In genomic region chr9:37575511-37575914, GRCh38 we compare ENCODE assay signal across 8 cellular contexts. TPM values are rescaled to one million over a fixed set of nuclear protein-coding genes. Genes with fewer than 3 reads are reported as not detected.
A peak's percentile ranks its signal among the peaks of the same experiment; 100 is the strongest.
DNase-seq lines count a peak whose midpoint lies in the region; ATAC-seq and TF ChIP-seq lines count a peak whose summit lies in the region.

No MANE protein-coding gene starts in this region.

- H3K4me3 ChIP-seq in HUES48 (ENCODE audit: low read depth, low read length): peak overlapping the region; percentile 70
- peak overlapping the region; percentile 64 to 71 (median 70) for H3K4me3 ChIP-seq in breast epithelium
- peak overlapping the region; percentile 91 for H3K4me3 ChIP-seq in lower lobe of right lung

- peaks cover 0 to 5% of the 10 kb centered on the region in 2 donors for H3K36me3 Mint-ChIP-seq in CD14-positive monocyte
- H3K36me3 Mint-ChIP-seq in type B pancreatic cell: no peaks in the 10 kb centered on the region

- H3K27me3 ChIP-seq in HUES48 (ENCODE audit: control insufficient read depth, insufficient read depth, low read length) (no peaks in the 10 kb centered on the region), breast epithelium (no peaks in the 10 kb centered on the region), lower lobe of right lung (ENCODE audit: low read depth) (no peaks in the 10 kb centered on the region)

- H3K9me3 Mint-ChIP-seq in CD14-positive monocyte (no peaks in the 10 kb centered on the region), type B pancreatic cell (no peaks in the 10 kb centered on the region)

- H3K4me3 Mint-ChIP-seq in CD14-positive monocyte (peak overlapping the region; percentile 90 to 92), type B pancreatic cell (peak overlapping the region; percentile 92)

- peak; percentile 36 for ATAC-seq in GM19467 (IDR thresholded peaks at IDR 0.05; ENCODE audit: unreplicated experiment)
- ATAC-seq in lower lobe of right lung: peak; percentile 31 to 45

- H3K27ac ChIP-seq in HUES48 (ENCODE audit: low read depth, low read length): peak overlapping the region; percentile 90
- peak overlapping the region; percentile 64 to 83 for H3K27ac ChIP-seq in breast epithelium
- peak overlapping the region; percentile 82 for H3K27ac ChIP-seq in lower lobe of right lung

- peaks cover 5 to 14% (median 5%) of the 10 kb centered on the region in 3 donors for H3K27me3 Mint-ChIP-seq in CD14-positive monocyte (ENCODE audit: low read depth in 3 of 3)
- H3K27me3 Mint-ChIP-seq in type B pancreatic cell: no peaks in the 10 kb centered on the region

- H3K4me1 Mint-ChIP-seq in CD14-positive monocyte (peaks cover 28% of the 10 kb centered on the region), type B pancreatic cell (ENCODE audit: unreplicated experiment) (peaks cover 38% of the 10 kb centered on the region)

- H3K27ac Mint-ChIP-seq in CD14-positive monocyte: peak overlapping the region in 3 of 7 donors; percentile 40 to 75 (median 43)
- peak overlapping the region; percentile 78 for H3K27ac Mint-ChIP-seq in type B pancreatic cell

- DNase-seq in CD14-positive monocyte (ENCODE audit: low spot score): no peak
- no peak for DNase-seq in breast epithelium (ENCODE audit: low spot score in 2 of 2)
- DNase-seq in lower lobe of right lung: no peak
- no peak for DNase-seq in type B pancreatic cell (ENCODE audit: extremely low spot score, unreplicated experiment)
- no peak for DNase-seq in effector CD4-positive, alpha-beta T cell
- no peak for DNase-seq in DMS114 treated with DMSO at 0.1 percent for 48 hours (lab: John Stamatoyannopoulos, UW; ENCODE audit: unreplicated experiment)

- H3K36me3 ChIP-seq in HUES48 (ENCODE audit: control insufficient read depth, insufficient read depth, low read length): no peaks in the 10 kb centered on the region
- no peaks in the 10 kb centered on the region for H3K36me3 ChIP-seq in breast epithelium
- no peaks in the 10 kb centered on the region for H3K36me3 ChIP-seq in lower lobe of right lung

- intact Hi-C loops in CD14-positive monocyte (cut with micrococcal nuclease): no loop called here
- intact Hi-C loops in breast epithelium (cut with DNase I; ENCODE audit: low total_unique reads): no loop called here
- intact Hi-C loops in lower lobe of right lung (cut with DNase I): no loop called here

- H3K9me3 ChIP-seq in HUES48 (ENCODE audit: control insufficient read depth, insufficient read depth, low read length): no peaks in the 10 kb centered on the region
- no peaks in the 10 kb centered on the region for H3K9me3 ChIP-seq in breast epithelium
- no peaks in the 10 kb centered on the region for H3K9me3 ChIP-seq in lower lobe of right lung

- no peak for TF ChIP-seq CTCF in CD14-positive monocyte (IDR thresholded peaks at IDR 0.05)
- TF ChIP-seq CTCF in breast epithelium (IDR thresholded peaks at IDR 0.05): no peak
- no peak for TF ChIP-seq CTCF in lower lobe of right lung (IDR thresholded peaks at IDR 0.05)
- TF ChIP-seq CTCF in type B pancreatic cell (conservative IDR thresholded peaks at IDR 0.05): no peak

- H3K9ac ChIP-seq in HUES48 (ENCODE audit: low read depth, low read length): peak overlapping the region; percentile 80

- TF ChIP-seq POLR2A in breast epithelium (IDR thresholded peaks at IDR 0.05): no peak

- peaks cover 36% of the 10 kb centered on the region for H3K4me1 ChIP-seq in HUES48 (ENCODE audit: control insufficient read depth, insufficient read depth, low read length)
- H3K4me1 ChIP-seq in breast epithelium: peaks cover 0 to 3% of the 10 kb centered on the region in 2 donors
- H3K4me1 ChIP-seq in lower lobe of right lung: peaks cover 17% of the 10 kb centered on the region

RNA-seq across cellular contexts. Expression of gene FBXO10, which starts 0.7 kb away (rescaled TPM):
- under 1 TPM in 1 of 2 donors, not detected in 1; 0.08 TPM for polyA plus RNA-seq in CD14-positive monocyte
- total RNA-seq in breast epithelium: 1 to 10 TPM; 5.1 to 6.9 (median 5.9) TPM
- total RNA-seq in lower lobe of right lung: 10.2 TPM
- total RNA-seq in type B pancreatic cell (ENCODE audit: low replicate concordance): 10.5 and 18.5 TPM in 2 replicates

RNA-seq across cellular contexts. Expression of gene TOMM5, which starts 16.9 kb away (rescaled TPM):
- polyA plus RNA-seq in CD14-positive monocyte: 100 to 1,000 TPM; 112 to 117 TPM
- 100 to 1,000 TPM in 1 of 3 donors, 10 to 100 TPM in 2; 71.9 to 105 (median 72.0) TPM for total RNA-seq in breast epithelium
- 59.5 TPM for total RNA-seq in lower lobe of right lung
- 132 and 144 TPM in 2 replicates for total RNA-seq in type B pancreatic cell (ENCODE audit: low replicate concordance)
